ENCODE assay signal across 20 cellular contexts in genomic region chr4:105179539-105180401, GRCh38. TPM values are rescaled to one million over a fixed set of nuclear protein-coding genes. Genes with fewer than 3 reads are reported as not detected.
DNase-seq lines count a peak whose midpoint lies in the region; ATAC-seq, FAIRE-seq and TF ChIP-seq lines count a peak whose summit lies in the region.
"Had no signal": no experiment of that assay in that cellular context is flagged by ENCODE, and none has a peak within 500 bp of the region (broad histone marks: within the 10 kb centered on the region; RNA-seq: fewer than 3 reads in every experiment).

No MANE protein-coding gene starts in this region.

- no peak overlapping the region for H3K4me2 ChIP-seq in SK-N-SH

- H3K9ac ChIP-seq in SK-N-SH (no peak overlapping the region), skeletal muscle tissue (ENCODE audit: low read depth in 1 of 3, low read length in 3 of 3) (no peak overlapping the region)

- H3F3A ChIP-seq in SK-N-SH (replicated peaks; ENCODE audit: insufficient read depth), result no peaks in the 10 kb centered on the region

- intact Hi-C loops in activated CD8-positive, alpha-beta T cell treated with anti-CD3 and anti-CD28 coated beads for 36 hours (cut with micrococcal nuclease), result no loop called here

- H4K20me1 ChIP-seq in SK-N-SH (ENCODE audit: insufficient read depth), result peaks cover 5% of the 10 kb centered on the region; the same call in 1 of the 2 replicates

- no peak overlapping the region for H2AFZ ChIP-seq in SK-N-SH (ENCODE audit: low read depth)

- H3K4me3 ChIP-seq in SK-N-SH (ENCODE audit: low read depth in 2 of 2, low read length in 1 of 2) (no peak overlapping the region), skeletal muscle tissue (ENCODE audit: low read length in 3 of 3) (no peak overlapping the region)

- H3K9me2 ChIP-seq in SK-N-SH, result no peaks in the 10 kb centered on the region

- no peaks in the 10 kb centered on the region for H3K9me3 Mint-ChIP-seq in effector memory CD8-positive, alpha-beta T cell
- peaks cover 12% of the 10 kb centered on the region for H3K9me3 Mint-ChIP-seq in activated CD8-positive, alpha-beta T cell treated with anti-CD3 and anti-CD28 coated beads for 36 hours

- H3K4me1 ChIP-seq in SK-N-SH (ENCODE audit: control insufficient read depth in 1 of 2, insufficient read depth in 2 of 2, low read depth in 1 of 2, low read length in 1 of 2) (no peaks in the 10 kb centered on the region; a peak in 1 of 4 replicates), skeletal muscle tissue (ENCODE audit: control insufficient read depth in 3 of 3, insufficient read depth in 3 of 3, low read length in 3 of 3) (peaks cover 7 to 17% (median 14%) of the 10 kb centered on the region in 3 donors)

- H3K4me3 Mint-ChIP-seq in effector memory CD8-positive, alpha-beta T cell, result no peak overlapping the region
- no peak overlapping the region for H3K4me3 Mint-ChIP-seq in activated CD8-positive, alpha-beta T cell treated with anti-CD3 and anti-CD28 coated beads for 36 hours
- H3K4me3 Mint-ChIP-seq: activated naive CD8-positive, alpha-beta T cell treated with anti-CD3 and anti-CD28 coated beads for 36 hours; CD4-positive, CD25-positive, alpha-beta regulatory T cell; naive thymus-derived CD4-positive, alpha-beta T cell had no signal

- H3K9me3 ChIP-seq in SK-N-SH (no peaks in the 10 kb centered on the region), skeletal muscle tissue (ENCODE audit: control insufficient read depth in 3 of 3, low read length in 3 of 3) (no peaks in the 10 kb centered on the region)

- H3K27ac Mint-ChIP-seq in effector memory CD8-positive, alpha-beta T cell, result no peak overlapping the region
- H3K27ac Mint-ChIP-seq in activated CD8-positive, alpha-beta T cell treated with anti-CD3 and anti-CD28 coated beads for 36 hours, result no peak overlapping the region
- H3K27ac Mint-ChIP-seq: activated naive CD8-positive, alpha-beta T cell treated with anti-CD3 and anti-CD28 coated beads for 36 hours; CD4-positive, CD25-positive, alpha-beta regulatory T cell; naive thymus-derived CD4-positive, alpha-beta T cell had no signal

- TF ChIP-seq RAD21 in SK-N-SH (IDR thresholded peaks at IDR 0.05; ENCODE audit: low read length), result no peak

- no peaks in the 10 kb centered on the region for H3K27me3 ChIP-seq in SK-N-SH (ENCODE audit: insufficient read depth)
- H3K27me3 ChIP-seq in skeletal muscle tissue (ENCODE audit: control insufficient read depth in 3 of 3, insufficient read depth in 3 of 3, low read length in 3 of 3), result no peaks in the 10 kb centered on the region

- no peak for TF ChIP-seq CTCF in SK-N-SH (IDR thresholded peaks at IDR 0.05)
- no peak for TF ChIP-seq CTCF in activated CD8-positive, alpha-beta T cell treated with anti-CD3 and anti-CD28 coated beads for 36 hours (IDR thresholded peaks at IDR 0.05)

- H3K27me3 Mint-ChIP-seq in effector memory CD8-positive, alpha-beta T cell, result no peaks in the 10 kb centered on the region
- H3K27me3 Mint-ChIP-seq in activated CD8-positive, alpha-beta T cell treated with anti-CD3 and anti-CD28 coated beads for 36 hours, result no peaks in the 10 kb centered on the region
- H3K27me3 Mint-ChIP-seq: activated naive CD8-positive, alpha-beta T cell treated with anti-CD3 and anti-CD28 coated beads for 36 hours; CD4-positive, CD25-positive, alpha-beta regulatory T cell; naive thymus-derived CD4-positive, alpha-beta T cell had no signal

- CTCF ChIA-PET in SK-N-SH (lab: Yijun Ruan, JAX), result interaction anchor here (1.3 kb wide), 2 partner anchors 18 to 23 kb away, joined by 4 to 5 read pairs; no protein-coding TSS in a partner anchor
- CTCF ChIA-PET in activated CD8-positive, alpha-beta T cell treated with anti-CD3 and anti-CD28 coated beads for 36 hours (lab: Charles Lee), result interaction anchor here (0.9 to 1.6 kb wide), 2 partner anchors 28 to 99 kb away, joined by 3 read pairs; no protein-coding TSS in a partner anchor

- POLR2A ChIA-PET in SK-N-SH (lab: Yijun Ruan, JAX), result no interaction called here
- POLR2A ChIA-PET in activated CD8-positive, alpha-beta T cell treated with anti-CD3 and anti-CD28 coated beads for 36 hours (lab: Charles Lee), result interaction anchor here (0.6 kb wide), 1 partner anchor 266 kb away, joined by 5 read pairs; no protein-coding TSS in a partner anchor

- H3K27ac ChIP-seq in SK-N-SH (ENCODE audit: low read depth in 2 of 2, low read length in 1 of 2) (no peak overlapping the region), skeletal muscle tissue (ENCODE audit: low read depth, low read length) (peak overlapping the region; percentile 28)
- H3K27ac ChIP-seq: RWPE1 had no signal

- H3K36me3 Mint-ChIP-seq in effector memory CD8-positive, alpha-beta T cell (ENCODE audit: insufficient read depth), result peaks cover 6% of the 10 kb centered on the region
- H3K36me3 Mint-ChIP-seq in activated CD8-positive, alpha-beta T cell treated with anti-CD3 and anti-CD28 coated beads for 36 hours (ENCODE audit: low read depth), result peaks cover 40% of the 10 kb centered on the region

- no peak for TF ChIP-seq EP300 in SK-N-SH (IDR thresholded peaks at IDR 0.05; ENCODE audit: borderline replicate concordance in 1 of 2, low read depth in 1 of 2, low read length in 1 of 2)

- no peak for DNase-seq in SK-N-SH
- DNase-seq in LHCN-M2 (ENCODE audit: low read depth), result peak; percentile 94
- no peak for DNase-seq in effector CD4-positive, alpha-beta T cell
- no peak for DNase-seq in effector memory CD8-positive, alpha-beta T cell
- DNase-seq in activated CD8-positive, alpha-beta T cell treated with anti-CD3 and anti-CD28 coated beads for 36 hours, result no peak
- DNase-seq: activated naive CD8-positive, alpha-beta T cell treated with anti-CD3 and anti-CD28 coated beads for 36 hours; activated T-cell treated with anti-CD3 and anti-CD28 coated beads for 4 hours; CD4-positive, CD25-positive, alpha-beta regulatory T cell; naive thymus-derived CD4-positive, alpha-beta T cell; NCI-H2081; NCI-H774; stimulated activated CD4-positive, alpha-beta T cell treated with anti-CD3 and anti-CD28 coated beads, Interleukin-4, amount 100 ng/mL, for 4 hours; T-helper 2 cell had no signal

- FAIRE-seq in islet of Langerhans (lab: Jason Lieb, UNC), result peak; percentile 65
- FAIRE-seq: A204.1, H54, keratinocyte had no signal

- no peak for ATAC-seq in SK-N-SH treated with all-trans-retinoic acid at 6 μM for 48 hours
- ATAC-seq in effector memory CD8-positive, alpha-beta T cell (replicated peaks), result no peak
- ATAC-seq in activated CD8-positive, alpha-beta T cell treated with anti-CD3 and anti-CD28 coated beads for 36 hours, result no peak
- ATAC-seq: naive thymus-derived CD4-positive, alpha-beta T cell had no signal

- H3K36me3 ChIP-seq in SK-N-SH (replicated peaks in 1 of 2; ENCODE audit: control insufficient read depth in 1 of 2, insufficient read depth in 2 of 2, low read length in 1 of 2) (peaks cover 2 to 10% of the 10 kb centered on the region in 2 experiments), skeletal muscle tissue (ENCODE audit: control insufficient read depth in 3 of 3, insufficient read depth in 3 of 3, low read length in 3 of 3) (no peaks in the 10 kb centered on the region)

- peaks cover 5 to 18% of the 10 kb centered on the region in 2 donors for H3K4me1 Mint-ChIP-seq in effector memory CD8-positive, alpha-beta T cell (ENCODE audit: low read depth in 2 of 2)
- H3K4me1 Mint-ChIP-seq in activated CD8-positive, alpha-beta T cell treated with anti-CD3 and anti-CD28 coated beads for 36 hours (ENCODE audit: low read depth), result peaks cover 30% of the 10 kb centered on the region

- peaks cover 35% of the 10 kb centered on the region; the same call in 1 of the 2 replicates for H3K79me2 ChIP-seq in SK-N-SH (ENCODE audit: insufficient read depth)

TF ChIP-seq in SK-N-SH, 30 proteins besides CTCF, POLR2A, EP300 and RAD21:
- TF ChIP-seq PBX3 (IDR thresholded peaks at IDR 0.05) (0 out of 2 replicates have a peak, but pooled peaks have one; percentile 8), GABPA (IDR thresholded peaks at IDR 0.05; ENCODE audit: low read depth) (no peak)

TF ChIP-seq in SK-N-SH treated with all-trans-retinoic acid at 6 μM for 48 hours, 23 proteins besides CTCF, POLR2A, EP300 and RAD21 (continues in another document):
- TF ChIP-seq ESRRG (CRISPR knock-in tag; IDR thresholded peaks at IDR 0.05) (no peak), CSDC2 (CRISPR knock-in tag; IDR thresholded peaks at IDR 0.05) (no peak), RARB (CRISPR knock-in tag; IDR thresholded peaks at IDR 0.05) (no peak), ZFP30 (CRISPR knock-in tag; IDR thresholded peaks at IDR 0.05) (no peak), OSR1 (CRISPR knock-in tag; IDR thresholded peaks at IDR 0.05) (no peak), PATZ1 (CRISPR knock-in tag; IDR thresholded peaks at IDR 0.05; ENCODE audit: borderline replicate concordance) (no peak), ZNF565 (CRISPR knock-in tag; conservative IDR thresholded peaks at IDR 0.05; ENCODE audit: low read depth) (no peak), SNAI2 (CRISPR knock-in tag; IDR thresholded peaks at IDR 0.05) (no peak), ARNTL (CRISPR knock-in tag; IDR thresholded peaks at IDR 0.05; ENCODE audit: borderline replicate concordance, low read depth) (no peak), ZNF70 (CRISPR knock-in tag; IDR thresholded peaks at IDR 0.05) (no peak), BACH2 (CRISPR knock-in tag; IDR thresholded peaks at IDR 0.05; ENCODE audit: borderline replicate concordance) (no peak), TCF4 (CRISPR knock-in tag; IDR thresholded peaks at IDR 0.05; ENCODE audit: borderline replicate concordance) (no peak), ZFP3 (CRISPR knock-in tag; IDR thresholded peaks at IDR 0.05) (no peak), PPARA (CRISPR knock-in tag; IDR thresholded peaks at IDR 0.05; ENCODE audit: borderline replicate concordance) (no peak)

RNA-seq across cellular contexts. Expression of gene TET2, which starts 33.1 kb away (rescaled TPM):
- polyA plus RNA-seq in SK-N-SH (2012; rRNA removed), result 3.5 and 5.1 TPM in 2 replicates
- 3.4 and 3.5 TPM in 2 replicates for polyA plus RNA-seq in SK-N-SH (2012; cell fraction: cytosol; rRNA removed)
- polyA plus RNA-seq in SK-N-SH (2012; cell fraction: nucleus; rRNA removed), result 6.2 and 12.3 TPM in 2 replicates
- total RNA-seq in LHCN-M2 (2014; rRNA removed), result 8.3 and 9.5 TPM in 2 replicates
- 2.1 TPM for polyA plus RNA-seq in LHCN-M2 (2012)
- total RNA-seq in skeletal muscle tissue, result 20.9 TPM
- 10 to 100 TPM; 31.3 to 36.0 TPM for total RNA-seq in activated CD8-positive, alpha-beta T cell treated with anti-CD3 and anti-CD28 coated beads for 36 hours
